Comparison of ENCODE assay signal across 8 cellular contexts in genomic region chr22:31122532-31123291, GRCh38. TPM values are rescaled to one million over a fixed set of nuclear protein-coding genes. Genes with fewer than 3 reads are reported as not detected.
DNase-seq lines count a peak whose midpoint lies in the region; ATAC-seq and TF ChIP-seq lines count a peak whose summit lies in the region.

Gene INPP5J, plus strand, starts transcription at chr22:31122966. Its CDS starts 49 bp downstream, at chr22:31123015.

- H3K9me3 ChIP-seq in thyroid gland = no peaks in the 10 kb centered on the region

- peak within 1 kb of the TSS; percentile 56 to 86 (median 83) for H3K4me3 ChIP-seq in thyroid gland (replicated peaks in 1 of 3)

- POLR2A ChIA-PET in activated CD4-positive, alpha-beta T cell treated with anti-CD3 and anti-CD28 coated beads, Interleukin-2, amount 10 ng/mL, durations not matched to agents 7 days and 5 days (lab: Charles Lee) = no interaction called here

- H3K36me3 Mint-ChIP-seq in activated CD4-positive, alpha-beta T cell treated with anti-CD3 and anti-CD28 coated beads, Interleukin-2, amount 10 ng/mL, durations not matched to agents 7 days and 5 days (ENCODE audit: low read depth) = no peaks in the 10 kb centered on the region

- no peak for ATAC-seq in HG03469 (IDR thresholded peaks at IDR 0.05; ENCODE audit: unreplicated experiment)

- H3K4me1 Mint-ChIP-seq in activated CD4-positive, alpha-beta T cell treated with anti-CD3 and anti-CD28 coated beads, Interleukin-2, amount 10 ng/mL, durations not matched to agents 7 days and 5 days = no peaks in the 10 kb centered on the region

- TF ChIP-seq POLR2A in thyroid gland (IDR thresholded peaks at IDR 0.05) = peak; percentile 86 to 97

- no peak within 1 kb of the TSS for H3K4me3 Mint-ChIP-seq in activated CD4-positive, alpha-beta T cell treated with anti-CD3 and anti-CD28 coated beads, Interleukin-2, amount 10 ng/mL, durations not matched to agents 7 days and 5 days

- H3K27me3 Mint-ChIP-seq in activated CD4-positive, alpha-beta T cell treated with anti-CD3 and anti-CD28 coated beads, Interleukin-2, amount 10 ng/mL, durations not matched to agents 7 days and 5 days = no peaks in the 10 kb centered on the region

- peak within 1 kb of the TSS; percentile 93 to 99 (median 94) for H3K27ac ChIP-seq in thyroid gland

- DNase-seq in DMS79 treated with DMSO at 0.1 percent for 48 hours (lab: John Stamatoyannopoulos, UW) (peak; percentile 58), NCI-H2227 treated with DMSO at 0.1 percent for 48 hours (lab: John Stamatoyannopoulos, UW) (peak; percentile 20), cerebellar cortex (ENCODE audit: low spot score) (peak; percentile 92), left kidney (ENCODE audit: low read depth, low spot score) (peak; percentile 88), thyroid gland (peak; percentile 83 to 86), GDM1 (lab: John Stamatoyannopoulos, UW) (no peak)
- no peak for DNase-seq in activated CD4-positive, alpha-beta T cell treated with anti-CD3 and anti-CD28 coated beads, Interleukin-2, amount 10 ng/mL, durations not matched to agents 7 days and 5 days

- TF ChIP-seq CTCF in thyroid gland (IDR thresholded peaks at IDR 0.05) = no peak

- H3K36me3 ChIP-seq in thyroid gland = no peaks in the 10 kb centered on the region

- no peaks in the 10 kb centered on the region for H3K9me3 Mint-ChIP-seq in activated CD4-positive, alpha-beta T cell treated with anti-CD3 and anti-CD28 coated beads, Interleukin-2, amount 10 ng/mL, durations not matched to agents 7 days and 5 days

- no peaks in the 10 kb centered on the region for H3K27me3 ChIP-seq in thyroid gland

- CTCF ChIA-PET in activated CD4-positive, alpha-beta T cell treated with anti-CD3 and anti-CD28 coated beads, Interleukin-2, amount 10 ng/mL, durations not matched to agents 7 days and 5 days (lab: Charles Lee) = interaction anchor here (0.5 to 1.6 kb wide), 2 partner anchors 13 to 185 kb away, joined by 3 read pairs; no protein-coding TSS in a partner anchor

- intact Hi-C loops in thyroid gland (cut with DNase I) = no loop called here

- peaks cover 45 to 47% of the 10 kb centered on the region in 2 donors for H3K4me1 ChIP-seq in thyroid gland

- H3K27ac Mint-ChIP-seq in activated CD4-positive, alpha-beta T cell treated with anti-CD3 and anti-CD28 coated beads, Interleukin-2, amount 10 ng/mL, durations not matched to agents 7 days and 5 days = no peak within 1 kb of the TSS

- WGBS in thyroid gland, 2 donors = 4 to 23% methylated on average over 3 to 5 of the region's 10 CpGs

RNA-seq across cellular contexts. Expression of gene INPP5J, which starts in this region (rescaled TPM):
- total RNA-seq in thyroid gland = 100 to 1,000 TPM; 180 to 665 (median 442) TPM
- total RNA-seq in activated CD4-positive, alpha-beta T cell treated with anti-CD3 and anti-CD28 coated beads, Interleukin-2, amount 10 ng/mL, durations not matched to agents 7 days and 5 days = not detected

Comparison
In these comparisons a context has a peak if more than half of its experiments do, and no peak if none do; other contexts are left out.
1. RNA of gene INPP5J (total RNA-seq): 180 to 665 TPM in thyroid gland; not detected in activated CD4-positive, alpha-beta T cell treated with anti-CD3 and anti-CD28 coated beads, Interleukin-2, amount 10 ng/mL, durations not matched to agents 7 days and 5 days; every median in the first group is over 100 times any median in the second.
2. DNase-seq: peak in DMS79 treated with DMSO at 0.1 percent for 48 hours (single experiment), NCI-H2227 treated with DMSO at 0.1 percent for 48 hours (single experiment), cerebellar cortex (single experiment), left kidney (single experiment) and thyroid gland (2 of 2); none in activated CD4-positive, alpha-beta T cell treated with anti-CD3 and anti-CD28 coated beads, Interleukin-2, amount 10 ng/mL, durations not matched to agents 7 days and 5 days (single experiment) and GDM1 (single experiment).